ENCODE assay signal across 8 cellular contexts in genomic region chr10:13528138-13528874, GRCh38. TPM values are rescaled to one million over a fixed set of nuclear protein-coding genes. Genes with fewer than 3 reads are reported as not detected.
A peak's percentile ranks its signal among the peaks of the same experiment; 100 is the strongest.
DNase-seq lines count a peak whose midpoint lies in the region; ATAC-seq and FAIRE-seq lines count a peak whose summit lies in the region.

No MANE protein-coding gene starts in this region.

- peak overlapping the region; percentile 72 for H3K9ac ChIP-seq in adipocyte (ENCODE audit: low read length)
- no peak overlapping the region for H3K9ac ChIP-seq in iPS-18a (ENCODE audit: low read length)

- H3K4me1 ChIP-seq in adipocyte (ENCODE audit: control insufficient read depth, insufficient read depth, low read length) = peaks cover 21% of the 10 kb centered on the region
- H3K4me1 ChIP-seq in iPS-18a (ENCODE audit: control insufficient read depth, low read depth, low read length) = peaks cover 11% of the 10 kb centered on the region
- peaks cover 0 to 2% of the 10 kb centered on the region in 2 donors for H3K4me1 ChIP-seq in small intestine (ENCODE audit: control insufficient read depth in 2 of 2, insufficient read depth in 1 of 2, low read depth in 1 of 2, low read length in 1 of 2)

- intact Hi-C loops in Right ventricle myocardium inferior (cut with DNase I) (no loop called here), cardiac septum (cut with DNase I) (loop anchor here (10.0 kb wide), 2 partner anchors 184 to 364 kb away; partner anchors contain the start of genes MCM10 and SEPHS1)

- no peak for FAIRE-seq in small intestine (lab: Jason Lieb, UNC)

- 1% methylated on average over 65 to 103 of the region's 103 CpGs for WGBS in small intestine, 3 donors

- H3K27ac ChIP-seq in iPS-18a (ENCODE audit: low read length) = no peak overlapping the region
- peak overlapping the region; percentile 67 to 97 for H3K27ac ChIP-seq in small intestine (ENCODE audit: low read depth in 1 of 2, low read length in 1 of 2)

- DNase-seq in Right ventricle myocardium inferior (ENCODE audit: missing footprints) = no peak
- DNase-seq in cardiac septum (ENCODE audit: low spot score) = no peak
- DNase-seq in adipocyte (ENCODE audit: low read depth) = peak; percentile 60
- DNase-seq in small intestine = peak; percentile 52
- no peak for DNase-seq in NCI-H2029 treated with DMSO at 0.1 percent for 48 hours (lab: John Stamatoyannopoulos, UW)
- DNase-seq in stimulated activated naive CD4-positive, alpha-beta T cell (lab: John Stamatoyannopoulos, UW) = no peak

- ATAC-seq in Right ventricle myocardium inferior (peak; percentile 49), GM18909 (IDR thresholded peaks at IDR 0.05; ENCODE audit: poor library complexity, unreplicated experiment) (no peak)

- H3K9me3 ChIP-seq in adipocyte (ENCODE audit: control insufficient read depth, low read length) = no peaks in the 10 kb centered on the region
- no peaks in the 10 kb centered on the region for H3K9me3 ChIP-seq in iPS-18a (ENCODE audit: control insufficient read depth, low read depth, low read length)
- H3K9me3 ChIP-seq in small intestine (ENCODE audit: control insufficient read depth, low read depth) = no peaks in the 10 kb centered on the region

- H3K36me3 ChIP-seq in adipocyte (ENCODE audit: control insufficient read depth, insufficient read depth, low read length, severe bottlenecking) (no peaks in the 10 kb centered on the region), iPS-18a (ENCODE audit: control insufficient read depth, low read depth, low read length) (no peaks in the 10 kb centered on the region), small intestine (ENCODE audit: control insufficient read depth in 2 of 2, insufficient read depth in 2 of 2, low read length in 2 of 2) (no peaks in the 10 kb centered on the region)

- H3K4me3 ChIP-seq in adipocyte (ENCODE audit: low read length) (peak overlapping the region; percentile 81), iPS-18a (ENCODE audit: low read length) (peak overlapping the region; percentile 65), small intestine (ENCODE audit: low read depth in 1 of 2, low read length in 2 of 2) (peak overlapping the region; percentile 83 to 100)

- H3K27me3 ChIP-seq in adipocyte (replicated peaks; ENCODE audit: control insufficient read depth, insufficient read depth, low read length) (no peaks in the 10 kb centered on the region), iPS-18a (ENCODE audit: control insufficient read depth, insufficient read depth, low read length) (peaks cover 41% of the 10 kb centered on the region), small intestine (ENCODE audit: control insufficient read depth in 2 of 2, insufficient read depth in 2 of 2, low read length in 2 of 2) (no peaks in the 10 kb centered on the region)

RNA-seq across cellular contexts. Expression of gene BEND7, which starts 0.5 kb away (rescaled TPM):
- total RNA-seq in Right ventricle myocardium inferior = 18.6 TPM
- total RNA-seq in cardiac septum = 14.0 TPM
- polyA plus RNA-seq in small intestine = 10 to 100 TPM; 10.3 to 33.8 (median 33.2) TPM

RNA-seq across cellular contexts. Expression of gene PRPF18, which starts 58.5 kb away (rescaled TPM):
- total RNA-seq in Right ventricle myocardium inferior (13.9 TPM), cardiac septum (14.0 TPM)
- polyA plus RNA-seq in small intestine = 10 to 100 TPM; 19.5 to 28.2 (median 24.0) TPM

Comparison
In these comparisons a context has a peak if more than half of its experiments do, and no peak if none do; other contexts are left out.
1. DNase-seq: peak in adipocyte (single experiment) and small intestine (single experiment); none in Right ventricle myocardium inferior (single experiment), cardiac septum (single experiment), NCI-H2029 treated with DMSO at 0.1 percent for 48 hours (single experiment) and stimulated activated naive CD4-positive, alpha-beta T cell (0 of 6).
2. Peak in every context shown above with its lines, with median percentiles within 50 percentile points of each other: H3K4me3 ChIP-seq.